In genomic region chr7:90172121-90172520, GRCh38 we compare ENCODE assay signal across 27 cellular contexts. TPM values are rescaled to one million over a fixed set of nuclear protein-coding genes. Genes with fewer than 3 reads are reported as not detected.
"Had no signal": no experiment of that assay in that cellular context is flagged by ENCODE, and none has a peak within 500 bp of the region (broad histone marks: within the 10 kb centered on the region; RNA-seq: fewer than 3 reads in every experiment).

No MANE protein-coding gene starts in this region.

- DNase-seq: activated CD4-positive, alpha-beta memory T cell treated with anti-CD3 and anti-CD28 coated beads for 36 hours; activated CD4-positive, alpha-beta T cell treated with anti-CD3 and anti-CD28 coated beads for 36 hours; activated CD4-positive, alpha-beta T cell treated with anti-CD3 and anti-CD28 coated beads, Interleukin-2, amount 10 ng/mL, durations not matched to agents 24 days and 14 days; activated CD4-positive, CD25-positive, alpha-beta regulatory T cell; activated CD4-positive, CD25-positive, alpha-beta regulatory T cell treated with anti-CD3 and anti-CD28 coated beads, Interleukin-2, amount 50 U/mL, for 72 hours; activated CD8-positive, alpha-beta memory T cell treated with anti-CD3 and anti-CD28 coated beads, Interleukin-2, amount 50 U/mL, for 48 hours; activated effector memory CD4-positive, alpha-beta T cell treated with Interleukin-2 at 50 U/mL for 16 hours; activated gamma-delta T cell treated with Interleukin-2 at 50 U/mL for 16 hours; activated naive CD4-positive, alpha-beta T cell treated with anti-CD3 and anti-CD28 coated beads, Interleukin-2, amount 50 U/mL, for 16 hours; activated naive CD4-positive, alpha-beta T cell treated with Interleukin-2 at 50 U/mL for 16 hours; activated T-cell treated with anti-CD3 and anti-CD28 coated beads for 4 hours; activated T-cell treated with anti-CD3 and anti-CD28 coated beads, Interleukin-2, amount 50 U/mL, for 24 hours; activated T-cell treated with anti-CD3 and anti-CD28 coated beads, Interleukin-2, amount 50 U/mL, for 72 hours; amniotic stem cell; anterior cingulate cortex; brain microvascular endothelial cell; cortex of kidney; dermis blood vessel endothelial cell; effector CD4-positive, alpha-beta T cell; esophagus squamous epithelium; foreskin melanocyte; heart right ventricle; T-helper 2 cell had no signal

- H3K36me3 Mint-ChIP-seq: activated CD4-positive, alpha-beta memory T cell treated with anti-CD3 and anti-CD28 coated beads for 36 hours; activated naive CD8-positive, alpha-beta T cell had no signal

- H3K4me1 ChIP-seq: gastroesophageal sphincter, heart right ventricle had no signal

- H3K27me3 ChIP-seq: brain microvascular endothelial cell, esophagus squamous epithelium, gastroesophageal sphincter had no signal

- H3K4me3 ChIP-seq: esophagus squamous epithelium, gastroesophageal sphincter, heart right ventricle had no signal

- H3K9me3 Mint-ChIP-seq: activated T-cell treated with anti-CD3 and anti-CD28 coated beads, Interleukin-2, amount 50 U/mL, for 24 hours; central memory CD8-positive, alpha-beta T cell had no signal

- H3K4me3 Mint-ChIP-seq: activated CD4-positive, alpha-beta memory T cell treated with anti-CD3 and anti-CD28 coated beads for 36 hours; activated CD4-positive, alpha-beta T cell treated with anti-CD3 and anti-CD28 coated beads for 36 hours; activated CD4-positive, alpha-beta T cell treated with anti-CD3 and anti-CD28 coated beads, Interleukin-2, amount 10 ng/mL, durations not matched to agents 24 days and 14 days; activated naive CD8-positive, alpha-beta T cell; activated T-cell treated with anti-CD3 and anti-CD28 coated beads, Interleukin-2, amount 50 U/mL, for 24 hours; central memory CD8-positive, alpha-beta T cell had no signal

- H3K4me1 Mint-ChIP-seq: activated CD4-positive, alpha-beta T cell treated with anti-CD3 and anti-CD28 coated beads for 36 hours; central memory CD8-positive, alpha-beta T cell had no signal

- ATAC-seq: activated CD4-positive, alpha-beta T cell treated with anti-CD3 and anti-CD28 coated beads for 36 hours; activated T-cell treated with anti-CD3 and anti-CD28 coated beads, Interleukin-2, amount 50 U/mL, for 72 hours; gastroesophageal sphincter; heart right ventricle had no signal

- H3K9me3 ChIP-seq: esophagus squamous epithelium had no signal

- H3K27ac Mint-ChIP-seq: activated CD4-positive, alpha-beta memory T cell treated with anti-CD3 and anti-CD28 coated beads for 36 hours; activated CD4-positive, alpha-beta T cell treated with anti-CD3 and anti-CD28 coated beads for 36 hours; activated naive CD8-positive, alpha-beta T cell; activated T-cell treated with anti-CD3 and anti-CD28 coated beads, Interleukin-2, amount 50 U/mL, for 24 hours had no signal

- H3K36me3 ChIP-seq: brain microvascular endothelial cell, esophagus squamous epithelium, gastroesophageal sphincter, heart right ventricle had no signal

- H3K27ac ChIP-seq: brain microvascular endothelial cell, epithelial cell of prostate, esophagus squamous epithelium, gastroesophageal sphincter, heart right ventricle had no signal

RNA-seq across cellular contexts. Expression of gene STEAP2, which starts 39.4 kb away (rescaled TPM):
- total RNA-seq: activated CD4-positive, alpha-beta memory T cell treated with anti-CD3 and anti-CD28 coated beads for 36 hours; activated CD4-positive, alpha-beta T cell treated with anti-CD3 and anti-CD28 coated beads for 36 hours; activated CD4-positive, alpha-beta T cell treated with anti-CD3 and anti-CD28 coated beads, Interleukin-2, amount 10 ng/mL, durations not matched to agents 24 days and 14 days; activated T-cell treated with anti-CD3 and anti-CD28 coated beads, Interleukin-2, amount 50 U/mL, for 72 hours had no signal
